Comparison of ENCODE assay signal across 33 cellular contexts in the genomic region with DNA sequence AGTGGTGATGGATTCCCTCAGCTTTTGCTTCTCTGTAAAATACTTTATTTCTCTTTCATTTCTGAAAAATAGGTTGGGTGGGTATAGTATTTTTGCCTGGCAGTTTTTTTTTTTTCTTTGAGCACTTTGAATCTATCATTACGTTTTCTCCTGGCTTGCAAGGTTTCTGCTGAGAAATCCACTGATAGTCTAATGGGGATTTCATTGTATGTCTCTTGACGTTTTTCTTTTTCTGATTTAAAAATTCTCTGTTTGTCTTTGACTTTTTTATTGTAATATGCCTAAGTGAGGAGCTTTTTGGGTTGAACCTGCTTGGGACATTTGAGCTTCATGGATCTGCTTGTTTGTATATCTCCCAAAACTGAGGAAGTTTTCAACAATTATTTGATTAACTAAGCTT.
A peak's percentile ranks its signal among the peaks of the same experiment; 100 is the strongest.
DNase-seq lines count a peak whose midpoint lies in the region; FAIRE-seq and TF ChIP-seq lines count a peak whose summit lies in the region.
"Had no signal": no experiment of that assay in that cellular context is flagged by ENCODE, and none has a peak within 500 bp of the region (broad histone marks: within the 10 kb centered on the region; RNA-seq: fewer than 3 reads in every experiment).

No MANE protein-coding gene starts in this region.

- H3K9me3 ChIP-seq in HEK293 (ENCODE audit: control insufficient read depth, insufficient read depth, low read depth, low read length) (no peaks in the 10 kb centered on the region), hepatocyte (ENCODE audit: low read depth) (no peaks in the 10 kb centered on the region), sigmoid colon (peaks cover 0 to 21% (median 5%) of the 10 kb centered on the region in 4 donors), Peyer's patch (peaks cover 0 to 10% (median 0%) of the 10 kb centered on the region in 4 donors)
- H3K9me3 ChIP-seq: BE2C had no signal

- POLR2A ChIA-PET in HEK293 (lab: Yijun Ruan, JAX): no interaction called here

- FAIRE-seq in HTR-8/SVneo (lab: Jason Lieb, UNC): peak; percentile 42
- FAIRE-seq: A204.1, A549, D721Med had no signal

- CTCF ChIA-PET in HEK293 (lab: Yijun Ruan, JAX): no interaction called here

- no peak overlapping the region for H2AFZ ChIP-seq in hepatocyte

- no peak overlapping the region for H3K4me3 ChIP-seq in HEK293 (ENCODE audit: low read depth, low read length)
- H3K4me3 ChIP-seq in hepatocyte: peak overlapping the region; percentile 11
- H3K4me3 ChIP-seq in sigmoid colon: no peak overlapping the region
- H3K4me3 ChIP-seq in Peyer's patch: no peak overlapping the region
- H3K4me3 ChIP-seq: A549; BLaER1; BLaER1 treated with 17β-estradiol and CSF1 and Interleukin-3, amounts not matched to agents 10 nM and 100 nM had no signal

- WGBS in hepatocyte (ENCODE audit: low lambda C conversion rate, missing lambda C conversion rate): 78% methylated on average over 2 of the region's 2 CpGs
- WGBS in sigmoid colon, 2 donors: 69% methylated on average over 2 of the region's 2 CpGs

- H3K79me2 ChIP-seq in hepatocyte: no peaks in the 10 kb centered on the region

- intact Hi-C loops in sigmoid colon (cut with DNase I): no loop called here

- H3K4me2 ChIP-seq in hepatocyte: no peak overlapping the region
- H3K4me2 ChIP-seq: A549; BLaER1; BLaER1 treated with 17β-estradiol and CSF1 and Interleukin-3, amounts not matched to agents 10 nM and 100 nM had no signal

- TF ChIP-seq CTCF in HEK293 (tag by site-specific recombination; IDR thresholded peaks at IDR 0.05) (no peak), hepatocyte (IDR thresholded peaks at IDR 0.05; ENCODE audit: poor library complexity) (no peak), sigmoid colon (IDR thresholded peaks at IDR 0.05) (no peak), Peyer's patch (IDR thresholded peaks at IDR 0.05) (no peak)

- no peaks in the 10 kb centered on the region for H3K9me2 ChIP-seq in hepatocyte (replicated peaks; ENCODE audit: insufficient read depth)

- H3K27ac ChIP-seq in HEK293 (ENCODE audit: extremely low read depth, low read depth, low read length): no peak overlapping the region
- H3K27ac ChIP-seq in hepatocyte: no peak overlapping the region
- no peak overlapping the region for H3K27ac ChIP-seq in sigmoid colon
- no peak overlapping the region for H3K27ac ChIP-seq in Peyer's patch
- H3K27ac ChIP-seq: 22Rv1; A549; BLaER1; BLaER1 treated with 17β-estradiol and CSF1 and Interleukin-3, amounts not matched to agents 10 nM and 100 nM; C4-2B had no signal

- no peaks in the 10 kb centered on the region for H4K20me1 ChIP-seq in hepatocyte (ENCODE audit: insufficient read depth, poor library complexity, severe bottlenecking)
- H4K20me1 ChIP-seq: BLaER1; BLaER1 treated with 17β-estradiol and CSF1 and Interleukin-3, amounts not matched to agents 10 nM and 100 nM had no signal

- TF ChIP-seq POLR2A in sigmoid colon (IDR thresholded peaks at IDR 0.05): no peak
- TF ChIP-seq POLR2A in Peyer's patch (IDR thresholded peaks at IDR 0.05): no peak

- DNase-seq in HTR-8/SVneo (ENCODE audit: insufficient read length, low spot score) (no peak), hepatocyte (ENCODE audit: low spot score) (no peak), sigmoid colon (no peak), Peyer's patch (no peak), glomerular visceral epithelial cell (ENCODE audit: extremely low spot score) (no peak)
- DNase-seq: 8988T; ACHN; AML-193; BE2C; C1 segment of cervical spinal cord; Caco-2; Calu3; CD4-positive, alpha-beta memory T cell; CD4-positive, alpha-beta T cell; CD4-positive, CD25-positive, alpha-beta regulatory T cell; CD8-positive, alpha-beta memory T cell; CD8-positive, alpha-beta T cell; COR-L47; DMS 273 treated with DMSO at 0.1 percent for 48 hours; DMS153; DMS53; DMS79; DMS79 treated with DMSO at 0.1 percent for 48 hours; DND-41; EL had no signal

- H3K27me3 ChIP-seq in hepatocyte (no peaks in the 10 kb centered on the region), sigmoid colon (no peaks in the 10 kb centered on the region), Peyer's patch (no peaks in the 10 kb centered on the region)
- H3K27me3 ChIP-seq: BE2C; BLaER1; BLaER1 treated with 17β-estradiol and CSF1 and Interleukin-3, amounts not matched to agents 10 nM and 100 nM had no signal

- no peaks in the 10 kb centered on the region for H3K4me1 ChIP-seq in HEK293 (ENCODE audit: control insufficient read depth, insufficient read depth, low read length)
- no peaks in the 10 kb centered on the region for H3K4me1 ChIP-seq in hepatocyte (ENCODE audit: insufficient read depth)
- H3K4me1 ChIP-seq in sigmoid colon: no peaks in the 10 kb centered on the region
- H3K4me1 ChIP-seq in Peyer's patch: no peaks in the 10 kb centered on the region
- H3K4me1 ChIP-seq: A549; BE2C; BLaER1; BLaER1 treated with 17β-estradiol and CSF1 and Interleukin-3, amounts not matched to agents 10 nM and 100 nM; Caco-2 had no signal

- H3K36me3 ChIP-seq in HEK293 (ENCODE audit: control insufficient read depth in 2 of 2, insufficient read depth in 1 of 2, low read length in 2 of 2) (no peaks in the 10 kb centered on the region), hepatocyte (replicated peaks; ENCODE audit: insufficient read depth, low read depth) (no peaks in the 10 kb centered on the region), sigmoid colon (no peaks in the 10 kb centered on the region), Peyer's patch (no peaks in the 10 kb centered on the region)
- H3K36me3 ChIP-seq: BE2C; BLaER1; BLaER1 treated with 17β-estradiol and CSF1 and Interleukin-3, amounts not matched to agents 10 nM and 100 nM had no signal

- TF ChIP-seq EP300 in sigmoid colon (IDR thresholded peaks at IDR 0.05): no peak

TF ChIP-seq in HEK293, 187 proteins besides CTCF, POLR2A, EP300 and RAD21:
- no peak for TF ChIP-seq ZNF560 (tag by site-specific recombination; IDR thresholded peaks at IDR 0.05; ENCODE audit: borderline replicate concordance)
- peak; percentile 62; the same call in 1 of the 2 replicates for TF ChIP-seq ZNF791 (tag by site-specific recombination; IDR thresholded peaks at IDR 0.05)
- TF ChIP-seq SETDB1 (IDR thresholded peaks at IDR 0.05; ENCODE audit: insufficient read length, low read length): peak; percentile 63
